In genomic region chr22:20393705-20394476, GRCh38 we compare ENCODE assay signal across 8 cellular contexts. TPM values are rescaled to one million over a fixed set of nuclear protein-coding genes. Genes with fewer than 3 reads are reported as not detected.
A peak's percentile ranks its signal among the peaks of the same experiment; 100 is the strongest.
DNase-seq lines count a peak whose midpoint lies in the region; ATAC-seq and TF ChIP-seq lines count a peak whose summit lies in the region.

TSS of gene ZNF74 (plus strand) at chr22:20394151. CDS start at chr22:20394629, 478 bp downstream.

- H3K4me2 ChIP-seq in GM23338 = peak within 1 kb of the TSS; percentile 84

- H2AFZ ChIP-seq in GM23338 = peak within 1 kb of the TSS; percentile 94

- H3K9me2 ChIP-seq in GM23338 (ENCODE audit: insufficient read depth) = no peaks in the 10 kb centered on the region

- H3K36me3 ChIP-seq in GM23338 (ENCODE audit: insufficient read depth) = no peaks in the 10 kb centered on the region
- no peaks in the 10 kb centered on the region for H3K36me3 ChIP-seq in suprapubic skin

- 2% methylated on average over 11 of the region's 71 CpGs for WGBS in suprapubic skin

- peak within 1 kb of the TSS; percentile 95 for H3K27ac Mint-ChIP-seq in GM23338
- H3K27ac Mint-ChIP-seq in activated naive CD8-positive, alpha-beta T cell = peak within 1 kb of the TSS; percentile 93
- peak within 1 kb of the TSS; percentile 98 for H3K27ac Mint-ChIP-seq in glutamatergic neuron (ENCODE audit: unreplicated experiment)

- TF ChIP-seq POLR2A in suprapubic skin (IDR thresholded peaks at IDR 0.05) = peak in 1 of 2 donors; percentile 45

- no peaks in the 10 kb centered on the region for H3K9me3 ChIP-seq in suprapubic skin

- peak; percentile 95 for ATAC-seq in GM23338

- H3K4me1 Mint-ChIP-seq in GM23338 (peaks cover 30% of the 10 kb centered on the region), glutamatergic neuron (ENCODE audit: low read depth, unreplicated experiment) (peaks cover 24% of the 10 kb centered on the region)
- peaks cover 37% of the 10 kb centered on the region for H3K4me1 Mint-ChIP-seq in activated naive CD8-positive, alpha-beta T cell (ENCODE audit: low read depth)

- H3K27ac ChIP-seq in GM23338 (ENCODE audit: low read depth) = peak within 1 kb of the TSS; percentile 73; the same call in 1 of the 2 replicates
- H3K27ac ChIP-seq in suprapubic skin = peak within 1 kb of the TSS; percentile 15

- H4K20me1 ChIP-seq in GM23338 (replicated peaks; ENCODE audit: insufficient read depth) = peaks cover 20% of the 10 kb centered on the region

- H3K36me3 Mint-ChIP-seq in GM23338 (ENCODE audit: low read depth) = peaks cover 8% of the 10 kb centered on the region
- peaks cover 3% of the 10 kb centered on the region for H3K36me3 Mint-ChIP-seq in activated naive CD8-positive, alpha-beta T cell
- no peaks in the 10 kb centered on the region for H3K36me3 Mint-ChIP-seq in glutamatergic neuron (ENCODE audit: unreplicated experiment)

- H3K27me3 ChIP-seq in GM23338 (ENCODE audit: insufficient read depth) (no peaks in the 10 kb centered on the region), suprapubic skin (no peaks in the 10 kb centered on the region)

- H3K4me3 ChIP-seq in GM23338 = peak within 1 kb of the TSS; percentile 94
- peak within 1 kb of the TSS; percentile 92 for H3K4me3 ChIP-seq in suprapubic skin

- no peak for TF ChIP-seq EP300 in suprapubic skin (IDR thresholded peaks at IDR 0.05)

- DNase-seq in DMS53 (lab: John Stamatoyannopoulos, UW) = peak; percentile 90
- peak; percentile 98 for DNase-seq in GM23338 (ENCODE audit: low spot score)
- peak; percentile 88 for DNase-seq in MV-4-11 (lab: John Stamatoyannopoulos, UW)
- peak; percentile 90 for DNase-seq in SKM-1 treated with dmso at 0.1 percent for 144 hours (lab: John Stamatoyannopoulos, UW; ENCODE audit: unreplicated experiment)
- DNase-seq in glutamatergic neuron = peak; percentile 91
- DNase-seq in occipital lobe (lab: John Stamatoyannopoulos, UW) = peak; percentile 87
- peak; percentile 89 to 90 for DNase-seq in suprapubic skin (ENCODE audit: low spot score in 2 of 2)

- TF ChIP-seq CTCF in GM23338 (conservative IDR thresholded peaks at IDR 0.05; ENCODE audit: low read depth in 2 of 2) (no peak), glutamatergic neuron (IDR thresholded peaks at IDR 0.05; ENCODE audit: partially characterized antibody, unreplicated experiment) (no peak), suprapubic skin (IDR thresholded peaks at IDR 0.05) (no peak)

- no peaks in the 10 kb centered on the region; the same call in 2 of the 3 replicates for H3K9me3 Mint-ChIP-seq in GM23338
- no peaks in the 10 kb centered on the region for H3K9me3 Mint-ChIP-seq in activated naive CD8-positive, alpha-beta T cell (ENCODE audit: low read depth)
- H3K9me3 Mint-ChIP-seq in glutamatergic neuron (ENCODE audit: unreplicated experiment) = peaks cover 5% of the 10 kb centered on the region

- H3K79me2 ChIP-seq in GM23338 (replicated peaks; ENCODE audit: insufficient read depth) = peaks cover 45% of the 10 kb centered on the region

- peak within 1 kb of the TSS; percentile 89 for H3K4me3 Mint-ChIP-seq in GM23338
- H3K4me3 Mint-ChIP-seq in activated naive CD8-positive, alpha-beta T cell = peak within 1 kb of the TSS; percentile 90
- peak within 1 kb of the TSS; percentile 94 for H3K4me3 Mint-ChIP-seq in glutamatergic neuron (ENCODE audit: unreplicated experiment)

- H3K27me3 Mint-ChIP-seq in GM23338 (ENCODE audit: insufficient read depth, low read depth, poor library complexity) (peaks cover 7% of the 10 kb centered on the region), glutamatergic neuron (ENCODE audit: unreplicated experiment) (peaks cover 8% of the 10 kb centered on the region)
- H3K27me3 Mint-ChIP-seq in activated naive CD8-positive, alpha-beta T cell = no peaks in the 10 kb centered on the region

- H3F3A ChIP-seq in GM23338 (replicated peaks; ENCODE audit: low read depth) = no peaks in the 10 kb centered on the region; the same call in 1 of the 2 replicates

- H3K4me1 ChIP-seq in GM23338 (ENCODE audit: insufficient read depth) (peaks cover 19% of the 10 kb centered on the region), suprapubic skin (peaks cover 30% of the 10 kb centered on the region)

TF ChIP-seq in GM23338, 12 proteins besides CTCF, POLR2A, EP300 and RAD21:
- TF ChIP-seq POLR2AphosphoS5 (IDR thresholded peaks at IDR 0.05; ENCODE audit: low read depth) = peak; percentile 79
- no peak for TF ChIP-seq REST (IDR thresholded peaks at IDR 0.05; ENCODE audit: unreplicated experiment)
- peak; percentile 82 for TF ChIP-seq CREB1 (CRISPR knock-in tag; IDR thresholded peaks at IDR 0.05; ENCODE audit: low read depth)
- TF ChIP-seq EZH2phosphoT487 (IDR thresholded peaks at IDR 0.05; ENCODE audit: unreplicated experiment) = no peak
- peak; percentile 94 for TF ChIP-seq ETS1 (IDR thresholded peaks at IDR 0.05)

RNA-seq across cellular contexts. Expression of gene ZNF74, which starts in this region (rescaled TPM):
- 78.2 and 94.0 TPM in 2 replicates for total RNA-seq in GM23338 (2014; rRNA removed; shearing (Covaris generic))
- 16.1 and 17.0 TPM in 2 replicates for polyA plus RNA-seq in GM23338 (2016; fragmentation: Nextera tagmentation; extraction: Ambion mirVana)
- total RNA-seq in glutamatergic neuron (ENCODE audit: unreplicated experiment) (50.3 TPM), occipital lobe (46.2 TPM), suprapubic skin (10 to 100 TPM in 3 of 4 donors, 1 to 10 TPM in 1; 9.3 to 17.5 (median 10.5) TPM)

Comparison
In these comparisons a context has a peak if more than half of its experiments do, and no peak if none do; other contexts are left out.
1. Peak in every context shown above with its lines: DNase-seq, ATAC-seq, H3K4me3 ChIP-seq and H3K27ac ChIP-seq.